26 cellular contexts compared by ENCODE assay signal in genomic region chrX:16311671-16312070, GRCh38.
"Had no signal": no experiment of that assay in that cellular context is flagged by ENCODE, and none has a peak within 500 bp of the region (broad histone marks: within the 10 kb centered on the region; RNA-seq: fewer than 3 reads in every experiment).

No MANE protein-coding gene starts in this region.

- H3K27me3 ChIP-seq: brain microvascular endothelial cell had no signal

- DNase-seq: activated CD4-positive, alpha-beta memory T cell treated with anti-CD3 and anti-CD28 coated beads, Interleukin-2, amount 10 ng/mL, durations not matched to agents 7 days and 5 days; activated CD4-positive, alpha-beta T cell treated with anti-CD3 and anti-CD28 coated beads for 1 hour; activated CD4-positive, alpha-beta T cell treated with anti-CD3 and anti-CD28 coated beads for 4 hours; activated CD4-positive, alpha-beta T cell treated with anti-CD3 and anti-CD28 coated beads, Interleukin-2, amount 10 ng/mL, durations not matched to agents 7 days and 5 days; activated CD4-positive, alpha-beta T cell treated with anti-CD3 and anti-CD28 coated beads, Interleukin-2, amount 50 U/mL, for 4 hours; activated CD8-positive, alpha-beta memory T cell treated with anti-CD3 and anti-CD28 coated beads, Interleukin-2, amount 50 U/mL, for 48 hours; activated gamma-delta T cell; activated naive CD4-positive, alpha-beta T cell; activated naive CD4-positive, alpha-beta T cell treated with anti-CD3 and anti-CD28 coated beads, Interleukin-2, amount 10 ng/mL, durations not matched to agents 7 days and 5 days; activated naive CD8-positive, alpha-beta T cell treated with anti-CD3 and anti-CD28 coated beads, Interleukin-2, amount 10 ng/mL, durations not matched to agents 7 days and 5 days; activated T-cell treated with anti-CD3 and anti-CD28 coated beads for 4 hours; activated T-cell treated with anti-CD3 and anti-CD28 coated beads, Interleukin-2, amount 50 U/mL, for 24 hours; activated T-cell treated with anti-CD3 and anti-CD28 coated beads, Interleukin-2, amount 50 U/mL, for 72 hours; amniotic stem cell; anterior cingulate cortex; brain microvascular endothelial cell; dorsolateral prefrontal cortex; effector memory CD4-positive, alpha-beta T cell; foreskin fibroblast; T-helper 2 cell had no signal

- H3K4me3 ChIP-seq: coronary artery, dorsolateral prefrontal cortex had no signal

- H3K27me3 Mint-ChIP-seq: activated CD4-positive, alpha-beta memory T cell treated with anti-CD3 and anti-CD28 coated beads, Interleukin-2, amount 10 ng/mL, durations not matched to agents 7 days and 5 days; activated CD4-positive, alpha-beta T cell treated with anti-CD3 and anti-CD28 coated beads, Interleukin-2, amount 10 ng/mL, durations not matched to agents 7 days and 5 days; activated naive CD4-positive, alpha-beta T cell treated with anti-CD3 and anti-CD28 coated beads, Interleukin-2, amount 10 ng/mL, durations not matched to agents 7 days and 5 days; dendritic cell treated with granulocyte-macrophage colony-stimulating factor and Interleukin-4, amounts not matched to agents 40 ng/mL and 50 ng/mL, for 4 days had no signal

- H3K27ac ChIP-seq: brain microvascular endothelial cell, coronary artery, dorsolateral prefrontal cortex had no signal

- H3K4me1 Mint-ChIP-seq: activated CD4-positive, alpha-beta memory T cell treated with anti-CD3 and anti-CD28 coated beads, Interleukin-2, amount 10 ng/mL, durations not matched to agents 7 days and 5 days; activated CD4-positive, alpha-beta T cell treated with anti-CD3 and anti-CD28 coated beads, Interleukin-2, amount 10 ng/mL, durations not matched to agents 7 days and 5 days; activated naive CD4-positive, alpha-beta T cell treated with anti-CD3 and anti-CD28 coated beads, Interleukin-2, amount 10 ng/mL, durations not matched to agents 7 days and 5 days; activated naive CD8-positive, alpha-beta T cell treated with anti-CD3 and anti-CD28 coated beads, Interleukin-2, amount 10 ng/mL, durations not matched to agents 7 days and 5 days; central memory CD8-positive, alpha-beta T cell had no signal

- H3K27ac Mint-ChIP-seq: activated CD4-positive, alpha-beta memory T cell treated with anti-CD3 and anti-CD28 coated beads, Interleukin-2, amount 10 ng/mL, durations not matched to agents 7 days and 5 days; activated CD4-positive, alpha-beta T cell treated with anti-CD3 and anti-CD28 coated beads, Interleukin-2, amount 10 ng/mL, durations not matched to agents 7 days and 5 days; activated naive CD4-positive, alpha-beta T cell treated with anti-CD3 and anti-CD28 coated beads, Interleukin-2, amount 10 ng/mL, durations not matched to agents 7 days and 5 days; activated naive CD4-positive, alpha-beta T cell treated with anti-CD3 and anti-CD28 coated beads, Interleukin-2, amount 50 U/mL, for 72 hours; activated naive CD8-positive, alpha-beta T cell treated with anti-CD3 and anti-CD28 coated beads, Interleukin-2, amount 10 ng/mL, durations not matched to agents 7 days and 5 days; activated T-cell treated with anti-CD3 and anti-CD28 coated beads, Interleukin-2, amount 50 U/mL, for 24 hours; activated T-cell treated with anti-CD3 and anti-CD28 coated beads, Interleukin-2, amount 50 U/mL, for 72 hours; dendritic cell treated with granulocyte-macrophage colony-stimulating factor and Interleukin-4, amounts not matched to agents 40 ng/mL and 50 ng/mL, for 4 days had no signal

- H3K4me3 Mint-ChIP-seq: activated CD4-positive, alpha-beta memory T cell treated with anti-CD3 and anti-CD28 coated beads, Interleukin-2, amount 10 ng/mL, durations not matched to agents 7 days and 5 days; activated CD4-positive, alpha-beta T cell treated with anti-CD3 and anti-CD28 coated beads, Interleukin-2, amount 10 ng/mL, durations not matched to agents 7 days and 5 days; activated naive CD4-positive, alpha-beta T cell treated with anti-CD3 and anti-CD28 coated beads, Interleukin-2, amount 10 ng/mL, durations not matched to agents 7 days and 5 days; activated naive CD8-positive, alpha-beta T cell treated with anti-CD3 and anti-CD28 coated beads, Interleukin-2, amount 10 ng/mL, durations not matched to agents 7 days and 5 days; activated T-cell treated with anti-CD3 and anti-CD28 coated beads, Interleukin-2, amount 50 U/mL, for 24 hours; activated T-cell treated with anti-CD3 and anti-CD28 coated beads, Interleukin-2, amount 50 U/mL, for 72 hours; central memory CD8-positive, alpha-beta T cell; dendritic cell treated with granulocyte-macrophage colony-stimulating factor and Interleukin-4, amounts not matched to agents 40 ng/mL and 50 ng/mL, for 4 days; endodermal cell had no signal

- H3K9me3 Mint-ChIP-seq: activated CD4-positive, alpha-beta memory T cell treated with anti-CD3 and anti-CD28 coated beads, Interleukin-2, amount 10 ng/mL, durations not matched to agents 7 days and 5 days; activated CD4-positive, alpha-beta T cell treated with anti-CD3 and anti-CD28 coated beads, Interleukin-2, amount 10 ng/mL, durations not matched to agents 7 days and 5 days; activated naive CD4-positive, alpha-beta T cell treated with anti-CD3 and anti-CD28 coated beads, Interleukin-2, amount 10 ng/mL, durations not matched to agents 7 days and 5 days; activated naive CD4-positive, alpha-beta T cell treated with anti-CD3 and anti-CD28 coated beads, Interleukin-2, amount 50 U/mL, for 72 hours; activated naive CD8-positive, alpha-beta T cell treated with anti-CD3 and anti-CD28 coated beads, Interleukin-2, amount 10 ng/mL, durations not matched to agents 7 days and 5 days; activated T-cell treated with anti-CD3 and anti-CD28 coated beads, Interleukin-2, amount 50 U/mL, for 24 hours; activated T-cell treated with anti-CD3 and anti-CD28 coated beads, Interleukin-2, amount 50 U/mL, for 72 hours; central memory CD8-positive, alpha-beta T cell; dendritic cell treated with granulocyte-macrophage colony-stimulating factor and Interleukin-4, amounts not matched to agents 40 ng/mL and 50 ng/mL, for 4 days; endodermal cell had no signal

- ATAC-seq: activated naive CD4-positive, alpha-beta T cell treated with anti-CD3 and anti-CD28 coated beads, Interleukin-2, amount 50 U/mL, for 72 hours; activated T-cell treated with anti-CD3 and anti-CD28 coated beads, Interleukin-2, amount 50 U/mL, for 72 hours; esophagus mucosa had no signal

- H3K36me3 Mint-ChIP-seq: activated naive CD4-positive, alpha-beta T cell treated with anti-CD3 and anti-CD28 coated beads, Interleukin-2, amount 10 ng/mL, durations not matched to agents 7 days and 5 days; activated naive CD4-positive, alpha-beta T cell treated with anti-CD3 and anti-CD28 coated beads, Interleukin-2, amount 50 U/mL, for 72 hours; activated naive CD8-positive, alpha-beta T cell treated with anti-CD3 and anti-CD28 coated beads, Interleukin-2, amount 10 ng/mL, durations not matched to agents 7 days and 5 days had no signal

- H3K36me3 ChIP-seq: brain microvascular endothelial cell had no signal
